ENCODE assay signal across 8 cellular contexts in the genomic region with DNA sequence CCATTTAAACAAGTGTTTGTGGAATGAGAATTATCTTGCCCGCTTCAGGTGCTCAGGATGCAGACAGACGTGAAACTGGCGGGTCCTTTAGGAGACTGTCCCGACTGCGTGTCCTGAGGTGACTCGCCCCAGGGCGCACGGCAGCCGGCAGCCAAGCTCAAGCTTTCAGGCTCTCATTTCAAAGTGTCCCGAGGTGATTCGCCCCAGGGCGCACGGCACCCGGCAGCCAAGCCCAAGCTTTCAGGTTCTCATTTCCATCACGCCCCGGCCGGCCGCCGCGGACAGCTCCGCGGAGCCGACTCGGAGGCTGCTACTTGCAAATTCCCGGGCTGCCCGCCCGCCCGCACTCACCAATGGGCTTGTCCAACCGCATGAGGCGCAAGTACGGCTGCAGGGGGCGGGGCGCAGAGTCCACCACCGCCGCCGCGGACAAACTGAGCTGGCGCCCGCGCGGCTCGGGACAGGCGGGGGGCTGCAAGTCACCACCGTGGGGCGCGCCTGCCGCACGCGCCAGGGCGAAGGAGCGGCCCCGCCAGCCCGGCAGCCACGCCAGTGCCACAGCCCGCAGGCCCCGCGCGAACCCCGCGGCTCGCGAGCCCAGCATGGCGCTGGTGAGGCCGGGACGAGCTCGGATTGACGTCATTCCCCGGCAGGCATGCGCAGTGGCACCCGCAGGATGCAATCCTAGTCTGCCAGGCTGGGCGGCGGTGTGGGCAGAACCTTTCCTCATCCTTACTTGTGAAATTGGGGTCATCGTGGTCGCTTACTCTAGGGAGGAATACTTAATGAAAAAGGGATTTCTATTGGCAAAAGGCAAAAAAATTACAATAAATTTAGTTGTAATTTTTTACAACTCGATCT. TPM values are rescaled to one million over a fixed set of nuclear protein-coding genes. Genes with fewer than 3 reads are reported as not detected.
DNase-seq lines count a peak whose midpoint lies in the region; ATAC-seq, FAIRE-seq and TF ChIP-seq lines count a peak whose summit lies in the region.

COQ2 (minus strand) TSS at position 638 of the 861 bp plus-strand sequence; CDS start at position 604, 34 bp downstream.

- no peaks in the 10 kb centered on the region for H3K27me3 ChIP-seq in keratinocyte (ENCODE audit: control insufficient read depth, extremely low read depth, insufficient read depth, low read length)

- peak within 1 kb of the TSS; percentile 94 for H2AFZ ChIP-seq in keratinocyte (ENCODE audit: control insufficient read depth, low read length)

- H3K9ac ChIP-seq in keratinocyte (ENCODE audit: control insufficient read depth, extremely low read depth, insufficient read depth, low read length), result peak within 1 kb of the TSS; percentile 82

- ATAC-seq in GM18909 (IDR thresholded peaks at IDR 0.05; ENCODE audit: poor library complexity, unreplicated experiment), result peak; percentile 92
- peak; percentile 86 for ATAC-seq in HG03175 (IDR thresholded peaks at IDR 0.05; ENCODE audit: unreplicated experiment)
- peak; percentile 93 for ATAC-seq in activated CD4-positive, CD25-positive, alpha-beta regulatory T cell treated with anti-CD3 and anti-CD28 coated beads, Interleukin-2, amount 50 U/mL, for 24 hours

- peaks cover 16% of the 10 kb centered on the region for H3K79me2 ChIP-seq in keratinocyte (ENCODE audit: control insufficient read depth, insufficient read depth, low read length)

- FAIRE-seq in keratinocyte (lab: Jason Lieb, UNC), result no peak

- peak within 1 kb of the TSS; percentile 72 for H3K4me2 ChIP-seq in keratinocyte (ENCODE audit: control insufficient read depth, extremely low read depth, insufficient read depth, low read depth, low read length)

- H3K4me3 ChIP-seq in keratinocyte (ENCODE audit: control insufficient read depth in 2 of 3, extremely low read depth in 1 of 3, insufficient read depth in 2 of 3, low read depth in 1 of 3, low read length in 3 of 3), result peak within 1 kb of the TSS; percentile 67 to 85 (median 83)

- TF ChIP-seq CTCF in AG09319 (IDR thresholded peaks at IDR 0.05; ENCODE audit: low read depth, low read length) (no peak), keratinocyte (optimal IDR thresholded peaks at IDR 0.05 in 1 of 3, IDR thresholded peaks at IDR 0.05 in 1 of 3, conservative IDR thresholded peaks at IDR 0.05 in 1 of 3; ENCODE audit: extremely low read depth in 1 of 3, insufficient read depth in 2 of 3, low read length in 3 of 3) (peak in 1 of 3 experiments; percentile 56)

- H3K27ac ChIP-seq in keratinocyte (ENCODE audit: control insufficient read depth, insufficient read depth, low read length), result peak within 1 kb of the TSS; percentile 77

- no peaks in the 10 kb centered on the region for H3K36me3 ChIP-seq in keratinocyte (ENCODE audit: control insufficient read depth in 2 of 2, extremely low read depth in 1 of 2, insufficient read depth in 2 of 2, low read length in 2 of 2)

- DNase-seq in AG09319 (ENCODE audit: extremely low read depth, low read depth) (peak; percentile 88), NCI-H345 (lab: John Stamatoyannopoulos, UW) (peak; percentile 86), cerebellar cortex (ENCODE audit: low spot score) (peak; percentile 92), keratinocyte (ENCODE audit: low read depth, low spot score) (peak; percentile 44)
- DNase-seq in stimulated activated CD4-positive, alpha-beta T cell treated with anti-CD3 and anti-CD28 coated beads, Interleukin-15, amount 100 ng/mL, for 1 hour (ENCODE audit: low read depth in 1 of 2, low spot score in 1 of 2), result peak; percentile 83 to 93

- dilution Hi-C loops in keratinocyte (cut with MboI; ENCODE audit: extremely low pct_ligation_motif_present, low sequenced_read_pairs), result no loop called here

- no peaks in the 10 kb centered on the region for H4K20me1 ChIP-seq in keratinocyte (ENCODE audit: control insufficient read depth, extremely low read depth, insufficient read depth, low read length)

- H3K9me1 ChIP-seq in keratinocyte (ENCODE audit: control insufficient read depth, extremely low read depth, insufficient read depth, low read length), result no peaks in the 10 kb centered on the region

- no peaks in the 10 kb centered on the region for H3K9me3 ChIP-seq in keratinocyte (ENCODE audit: control insufficient read depth, low read depth, low read length)

- H3K4me1 ChIP-seq in keratinocyte (ENCODE audit: control insufficient read depth, extremely low read depth, insufficient read depth, low read length), result peaks cover 31% of the 10 kb centered on the region

RNA-seq across cellular contexts. Expression of gene COQ2, which starts in this region (rescaled TPM):
- 15.5 to 29.1 TPM (median 20.3 TPM) in 3 replicates for polyA plus RNA-seq in keratinocyte
- polyA plus RNA-seq in keratinocyte (2011; ENCODE audit: low read depth), result 15.4 TPM
- 15.5 and 24.0 TPM in 2 replicates for polyA plus RNA-seq in keratinocyte (2011; cell fraction: cytosol; rRNA removed)
- 10.1 and 12.1 TPM in 2 replicates for polyA plus RNA-seq in keratinocyte (2011; cell fraction: nucleus; rRNA removed)
- polyA plus RNA-seq in keratinocyte (2012; ENCODE audit: low replicate concordance), result 9.2 and 17.2 TPM in 2 replicates
- 8.7 to 25.7 TPM (median 9.4 TPM) in 3 replicates for polyA minus RNA-seq in keratinocyte
- 10.9 TPM for polyA minus RNA-seq in keratinocyte (2011; cell fraction: cytosol; rRNA and poly(A)+ RNA removed)
- polyA minus RNA-seq in keratinocyte (2011; cell fraction: nucleus; rRNA and poly(A)+ RNA removed), result 4.9 and 7.5 TPM in 2 replicates

Comparison
In these comparisons a context has a peak if more than half of its experiments do, and no peak if none do; other contexts are left out.
1. Peak in every context shown above with its lines: DNase-seq, ATAC-seq, H3K4me3 ChIP-seq and H3K27ac ChIP-seq.